ENCODE assay signal across 8 cellular contexts in the genomic region with DNA sequence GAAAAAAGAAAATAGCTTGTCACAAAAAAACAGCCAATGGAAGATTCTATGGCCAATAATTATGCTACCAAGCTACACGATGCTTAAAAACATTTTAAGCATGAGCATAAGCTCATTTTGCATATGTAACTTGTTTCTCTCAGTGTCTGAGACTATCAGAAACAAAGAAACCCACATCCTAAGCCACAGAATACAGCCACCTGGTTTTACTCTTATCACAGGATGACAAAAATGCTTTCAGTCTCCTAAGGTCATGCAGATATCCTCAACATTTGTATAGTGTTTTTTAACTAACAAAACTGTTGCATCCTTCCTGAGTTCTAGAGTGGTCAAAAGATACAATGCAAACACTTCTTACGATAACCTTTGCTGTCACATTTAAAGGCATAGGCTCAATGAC.
DNase-seq lines count a peak whose midpoint lies in the region; ATAC-seq and TF ChIP-seq lines count a peak whose summit lies in the region.

No MANE protein-coding gene starts in this region.

- no peaks in the 10 kb centered on the region for H4K20me1 ChIP-seq in Loucy (ENCODE audit: insufficient read depth, low read length, poor library complexity, severe bottlenecking)

- H3K36me3 ChIP-seq in CD4-positive, CD25-positive, alpha-beta regulatory T cell (ENCODE audit: control insufficient read depth, insufficient read depth, low read length) = no peaks in the 10 kb centered on the region
- no peaks in the 10 kb centered on the region for H3K36me3 ChIP-seq in Loucy (ENCODE audit: insufficient read depth, low read length)
- no peaks in the 10 kb centered on the region for H3K36me3 ChIP-seq in sigmoid colon

- no peaks in the 10 kb centered on the region for H3K9me2 ChIP-seq in Loucy (replicated peaks; ENCODE audit: low read depth, low read length)

- H3K36me3 Mint-ChIP-seq in CD4-positive, CD25-positive, alpha-beta regulatory T cell = no peaks in the 10 kb centered on the region

- no peak for TF ChIP-seq EP300 in sigmoid colon (IDR thresholded peaks at IDR 0.05)

- H3K4me1 ChIP-seq in CD4-positive, CD25-positive, alpha-beta regulatory T cell (ENCODE audit: control insufficient read depth, insufficient read depth, low read length, poor library complexity, severe bottlenecking) = peaks cover 9% of the 10 kb centered on the region
- peaks cover 30% of the 10 kb centered on the region for H3K4me1 ChIP-seq in Loucy (ENCODE audit: insufficient read depth, low read length, poor library complexity, severe bottlenecking)
- no peaks in the 10 kb centered on the region for H3K4me1 ChIP-seq in sigmoid colon

- H3K4me3 Mint-ChIP-seq in CD4-positive, CD25-positive, alpha-beta regulatory T cell = peak overlapping the region in 1 of 4 donors; percentile 26

- H3K9me3 ChIP-seq in CD4-positive, CD25-positive, alpha-beta regulatory T cell (ENCODE audit: control insufficient read depth in 2 of 2, low read length in 2 of 2) = no peaks in the 10 kb centered on the region
- H3K9me3 ChIP-seq in Loucy (ENCODE audit: insufficient read depth, low read depth, low read length) = no peaks in the 10 kb centered on the region
- H3K9me3 ChIP-seq in sigmoid colon = no peaks in the 10 kb centered on the region

- peak overlapping the region; percentile 46 for H3K9ac ChIP-seq in Loucy (ENCODE audit: low read depth, low read length, poor library complexity, severe bottlenecking)

- peak in 2 of 3 donors; percentile 69 to 89 for DNase-seq in CD4-positive, CD25-positive, alpha-beta regulatory T cell
- DNase-seq in DMS79 (lab: John Stamatoyannopoulos, UW) (no peak), NCI-H2171 (lab: John Stamatoyannopoulos, UW) (no peak), sigmoid colon (no peak), Kasumi-1 (lab: John Stamatoyannopoulos, UW) (no peak)

- WGBS in sigmoid colon, 2 donors = 52 to 82% methylated on average over 2 of the region's 2 CpGs

- H3K4me3 ChIP-seq in CD4-positive, CD25-positive, alpha-beta regulatory T cell (ENCODE audit: low read depth, low read length) = peak overlapping the region; percentile 20
- peak overlapping the region; percentile 8 for H3K4me3 ChIP-seq in Loucy (ENCODE audit: low read length, poor library complexity, severe bottlenecking)
- no peak overlapping the region for H3K4me3 ChIP-seq in sigmoid colon

- H3K79me2 ChIP-seq in Loucy (ENCODE audit: insufficient read depth, low read length) = no peaks in the 10 kb centered on the region

- H3K4me1 Mint-ChIP-seq in CD4-positive, CD25-positive, alpha-beta regulatory T cell = peaks cover 5 to 22% (median 17%) of the 10 kb centered on the region in 4 donors

- H2AFZ ChIP-seq in Loucy (ENCODE audit: low read length) = no peak overlapping the region

- peak overlapping the region in 1 of 3 donors; percentile 23 for H3K27ac Mint-ChIP-seq in CD4-positive, CD25-positive, alpha-beta regulatory T cell

- TF ChIP-seq CTCF in Loucy (conservative IDR thresholded peaks at IDR 0.05; ENCODE audit: low read length) (no peak), sigmoid colon (IDR thresholded peaks at IDR 0.05) (no peak)

- H3F3A ChIP-seq in Loucy (ENCODE audit: low read depth) = peaks cover 5% of the 10 kb centered on the region; the same call in 1 of the 2 replicates

- TF ChIP-seq POLR2A in sigmoid colon (IDR thresholded peaks at IDR 0.05) = no peak

- H3K27ac ChIP-seq in CD4-positive, CD25-positive, alpha-beta regulatory T cell (ENCODE audit: insufficient read depth, low read length, poor library complexity, severe bottlenecking) = no peak overlapping the region
- no peak overlapping the region for H3K27ac ChIP-seq in sigmoid colon

- H3K4me2 ChIP-seq in Loucy (ENCODE audit: low read depth, low read length, poor library complexity, severe bottlenecking) = peak overlapping the region; percentile 57

- peaks cover 0 to 5% (median 0%) of the 10 kb centered on the region in 7 donors for H3K9me3 Mint-ChIP-seq in CD4-positive, CD25-positive, alpha-beta regulatory T cell

- H3K27me3 ChIP-seq in CD4-positive, CD25-positive, alpha-beta regulatory T cell (ENCODE audit: control insufficient read depth, insufficient read depth, low read length) = no peaks in the 10 kb centered on the region
- no peaks in the 10 kb centered on the region for H3K27me3 ChIP-seq in Loucy (ENCODE audit: insufficient read depth, low read length, poor library complexity, severe bottlenecking)
- no peaks in the 10 kb centered on the region for H3K27me3 ChIP-seq in sigmoid colon

- peak; percentile 80 to 89 for ATAC-seq in CD4-positive, CD25-positive, alpha-beta regulatory T cell (ENCODE audit: low read depth in 2 of 2)
- ATAC-seq in GM18907 (IDR thresholded peaks at IDR 0.05; ENCODE audit: unreplicated experiment) (peak; percentile 99), HG02798 (IDR thresholded peaks at IDR 0.05; ENCODE audit: poor library complexity, unreplicated experiment) (peak; percentile 98)

- intact Hi-C loops in sigmoid colon (cut with DNase I) = no loop called here

- H3K27me3 Mint-ChIP-seq in CD4-positive, CD25-positive, alpha-beta regulatory T cell = no peaks in the 10 kb centered on the region

Comparison
In these comparisons a context has a peak if more than half of its experiments do, and no peak if none do; other contexts are left out.
1. DNase-seq: peak in CD4-positive, CD25-positive, alpha-beta regulatory T cell (2 of 3); none in DMS79 (single experiment), NCI-H2171 (single experiment), sigmoid colon (single experiment) and Kasumi-1 (0 of 2).
2. H3K4me3 ChIP-seq: peak in CD4-positive, CD25-positive, alpha-beta regulatory T cell (single experiment) and Loucy (single experiment); none in sigmoid colon (0 of 4).
3. Peak in every context shown above with its lines, with median percentiles within 50 percentile points of each other: ATAC-seq.